In genomic region chr15:48946840-48947187, GRCh38 we compare ENCODE assay signal across 25 cellular contexts. TPM values are rescaled to one million over a fixed set of nuclear protein-coding genes. Genes with fewer than 3 reads are reported as not detected.
"Had no signal": no experiment of that assay in that cellular context is flagged by ENCODE, and none has a peak within 500 bp of the region (broad histone marks: within the 10 kb centered on the region; RNA-seq: fewer than 3 reads in every experiment).

No MANE protein-coding gene starts in this region.

- H3K36me3 ChIP-seq: cardiac muscle cell, gastrocnemius medialis, lower lobe of right lung, suprapubic skin, upper lobe of left lung had no signal

- ATAC-seq: esophagus mucosa; gastrocnemius medialis; naive thymus-derived CD4-positive, alpha-beta T cell; sciatic nerve; WTC11 had no signal

- H3K4me3 Mint-ChIP-seq: activated naive CD4-positive, alpha-beta T cell treated with anti-CD3 and anti-CD28 coated beads, Interleukin-2, amount 10 ng/mL, durations not matched to agents 7 days and 5 days; activated T-cell treated with anti-CD3 and anti-CD28 coated beads, Interleukin-2, amount 50 U/mL, for 4 hours; naive thymus-derived CD4-positive, alpha-beta T cell; neural crest cell; stimulated activated effector memory CD8-positive, alpha-beta T cell treated with anti-CD3 and anti-CD28 coated beads, Interleukin-12 subunit alpha, Interleukin-12 subunit beta, amount 100 ng/mL, for 72 hours; stimulated activated naive CD8-positive, alpha-beta T cell treated with anti-CD3 and anti-CD28 coated beads, Interleukin-15, amount 100 ng/mL, for 72 hours; WTC11 had no signal

- H3K27ac ChIP-seq: cardiac muscle cell, gastrocnemius medialis, lower lobe of right lung, suprapubic skin, upper lobe of left lung had no signal

- H3K4me1 ChIP-seq: body of pancreas, gastrocnemius medialis, lower lobe of right lung, suprapubic skin, upper lobe of left lung had no signal

- H3K4me1 Mint-ChIP-seq: WTC11 had no signal

- H3K27me3 ChIP-seq: body of pancreas, cardiac muscle cell, gastrocnemius medialis, suprapubic skin, upper lobe of left lung had no signal

- DNase-seq: activated CD8-positive, alpha-beta memory T cell treated with anti-CD3 and anti-CD28 coated beads, Interleukin-2, amount 50 U/mL, for 4 hours; activated effector memory CD4-positive, alpha-beta T cell treated with Interleukin-2 at 50 U/mL for 16 hours; activated naive CD4-positive, alpha-beta T cell treated with anti-CD3 and anti-CD28 coated beads, Interleukin-2, amount 10 ng/mL, durations not matched to agents 7 days and 5 days; activated T-cell treated with anti-CD3 and anti-CD28 coated beads, Interleukin-2, amount 50 U/mL, for 4 hours; body of pancreas; dermis blood vessel endothelial cell; effector memory CD4-positive, alpha-beta T cell; gastrocnemius medialis; islet precursor cell; left cardiac atrium; lower lobe of right lung; naive thymus-derived CD4-positive, alpha-beta T cell; occipital lobe; small intestine; stimulated activated CD4-positive, alpha-beta T cell treated with anti-CD3 and anti-CD28 coated beads, Interleukin-2, amount 100 ng/mL, for 24 hours; stimulated activated naive CD8-positive, alpha-beta T cell treated with anti-CD3 and anti-CD28 coated beads, Interleukin-15, amount 100 ng/mL, for 72 hours; T1000; upper lobe of left lung had no signal

- H3K9me3 ChIP-seq: body of pancreas, gastrocnemius medialis, lower lobe of right lung, suprapubic skin, upper lobe of left lung had no signal

- H3K4me3 ChIP-seq: body of pancreas, cardiac muscle cell, gastrocnemius medialis, lower lobe of right lung, suprapubic skin, upper lobe of left lung had no signal

- H3K27ac Mint-ChIP-seq: activated naive CD4-positive, alpha-beta T cell treated with anti-CD3 and anti-CD28 coated beads, Interleukin-2, amount 10 ng/mL, durations not matched to agents 7 days and 5 days; naive thymus-derived CD4-positive, alpha-beta T cell; stimulated activated effector memory CD8-positive, alpha-beta T cell treated with anti-CD3 and anti-CD28 coated beads, Interleukin-12 subunit alpha, Interleukin-12 subunit beta, amount 100 ng/mL, for 72 hours; WTC11 had no signal

- H3K36me3 Mint-ChIP-seq: activated naive CD4-positive, alpha-beta T cell treated with anti-CD3 and anti-CD28 coated beads, Interleukin-2, amount 10 ng/mL, durations not matched to agents 7 days and 5 days; stimulated activated effector memory CD8-positive, alpha-beta T cell treated with anti-CD3 and anti-CD28 coated beads, Interleukin-12 subunit alpha, Interleukin-12 subunit beta, amount 100 ng/mL, for 72 hours; WTC11 had no signal

- H3K9me3 Mint-ChIP-seq: activated naive CD4-positive, alpha-beta T cell treated with anti-CD3 and anti-CD28 coated beads, Interleukin-2, amount 10 ng/mL, durations not matched to agents 7 days and 5 days; activated T-cell treated with anti-CD3 and anti-CD28 coated beads, Interleukin-2, amount 50 U/mL, for 4 hours; stimulated activated naive CD8-positive, alpha-beta T cell treated with anti-CD3 and anti-CD28 coated beads, Interleukin-15, amount 100 ng/mL, for 72 hours; WTC11 had no signal

RNA-seq across cellular contexts. Expression of gene SHC4, which starts 16.9 kb away (rescaled TPM):
- total RNA-seq: esophagus mucosa had no signal
